ENCODE assay signal across 1 cellular context in genomic region chrX:72305286-72306084, GRCh38.
TF ChIP-seq lines count a peak whose summit lies in the region.

TSS of gene CITED1 (minus strand) at chrX:72305914. CDS start at chrX:72302869, 3,045 bp downstream.

TF ChIP-seq in GM12878, 131 proteins besides CTCF, POLR2A, EP300 and RAD21 (continued from another document):
- TF ChIP-seq ETV6 (conservative IDR thresholded peaks at IDR 0.05 in 1 of 2, IDR thresholded peaks at IDR 0.05 in 1 of 2; ENCODE audit: borderline replicate concordance in 1 of 2, low read depth in 1 of 2) (no peak), MTA2 (IDR thresholded peaks at IDR 0.05; ENCODE audit: low read depth) (no peak), CHD4 (IDR thresholded peaks at IDR 0.05) (no peak), EGR1 (IDR thresholded peaks at IDR 0.05; ENCODE audit: borderline replicate concordance in 1 of 2, low read depth in 2 of 2, low read length in 2 of 2) (no peak), IRF4 (IDR thresholded peaks at IDR 0.05; ENCODE audit: low read depth, low read length) (no peak), POLR2AphosphoS2 (IDR thresholded peaks at IDR 0.05; ENCODE audit: low read depth, low read length) (no peak)
TF ChIP-seq in GM12878: peak in this region for 0.
